ENCODE assay signal across 8 cellular contexts in genomic region chr9:4640027-4640426, GRCh38. TPM values are rescaled to one million over a fixed set of nuclear protein-coding genes. Genes with fewer than 3 reads are reported as not detected.
DNase-seq lines count a peak whose midpoint lies in the region; ATAC-seq, FAIRE-seq and TF ChIP-seq lines count a peak whose summit lies in the region.

No MANE protein-coding gene starts in this region.

- no peak overlapping the region for H3K27ac Mint-ChIP-seq in activated CD4-positive, alpha-beta T cell treated with anti-CD3 and anti-CD28 coated beads for 36 hours

- TF ChIP-seq CTCF in kidney (IDR thresholded peaks at IDR 0.05; ENCODE audit: borderline replicate concordance, extremely low read depth, insufficient read depth) (peak; percentile 35), pancreas (IDR thresholded peaks at IDR 0.05) (no peak)

- H3K4me3 ChIP-seq in kidney (ENCODE audit: low read length in 2 of 2) = no peak overlapping the region
- H3K4me3 ChIP-seq in pancreas = no peak overlapping the region

- peaks cover 5% of the 10 kb centered on the region for H3K4me1 Mint-ChIP-seq in activated CD4-positive, alpha-beta T cell treated with anti-CD3 and anti-CD28 coated beads for 36 hours

- no peaks in the 10 kb centered on the region for H3K27me3 ChIP-seq in pancreas

- no peaks in the 10 kb centered on the region for H3K36me3 Mint-ChIP-seq in activated CD4-positive, alpha-beta T cell treated with anti-CD3 and anti-CD28 coated beads for 36 hours (ENCODE audit: low read depth)

- no peaks in the 10 kb centered on the region for H3K27me3 Mint-ChIP-seq in activated CD4-positive, alpha-beta T cell treated with anti-CD3 and anti-CD28 coated beads for 36 hours

- ATAC-seq in activated CD4-positive, alpha-beta T cell treated with anti-CD3 and anti-CD28 coated beads for 36 hours = no peak
- ATAC-seq in HG02798 (IDR thresholded peaks at IDR 0.05; ENCODE audit: poor library complexity, unreplicated experiment) (no peak), pancreas (no peak)

- H3K27ac ChIP-seq in kidney (ENCODE audit: low read depth in 2 of 2, low read length in 2 of 2) = no peak overlapping the region
- H3K27ac ChIP-seq in pancreas = no peak overlapping the region

- H3K9me3 Mint-ChIP-seq in activated CD4-positive, alpha-beta T cell treated with anti-CD3 and anti-CD28 coated beads for 36 hours (ENCODE audit: low read depth) = no peaks in the 10 kb centered on the region

- DNase-seq in activated CD4-positive, alpha-beta T cell treated with anti-CD3 and anti-CD28 coated beads for 36 hours = peak; percentile 64
- DNase-seq in activated CD4-positive, alpha-beta T cell treated with anti-CD3 and anti-CD28 coated beads for 1 hour = no peak
- peak; percentile 15 for DNase-seq in NCI-H2107 treated with DMSO at 0.1 percent for 48 hours (lab: John Stamatoyannopoulos, UW; ENCODE audit: unreplicated experiment)
- peak; percentile 69 for DNase-seq in activated effector memory CD4-positive, alpha-beta T cell treated with anti-CD3 and anti-CD28 coated beads, Interleukin-2, amount 50 U/mL, for 16 hours
- no peak for DNase-seq in kidney
- DNase-seq in pancreas = no peak
- DNase-seq in hippocampal formation (lab: John Stamatoyannopoulos, UW) = no peak

- H3K9me3 ChIP-seq in kidney (ENCODE audit: control insufficient read depth in 1 of 2, low read length in 2 of 2) = no peaks in the 10 kb centered on the region
- no peaks in the 10 kb centered on the region for H3K9me3 ChIP-seq in pancreas

- FAIRE-seq in kidney (lab: Jason Lieb, UNC) = no peak
- no peak for FAIRE-seq in pancreas (lab: Jason Lieb, UNC)

- no peak overlapping the region for H3K9ac ChIP-seq in kidney (ENCODE audit: low read length in 2 of 2)

- no peak overlapping the region for H3K4me3 Mint-ChIP-seq in activated CD4-positive, alpha-beta T cell treated with anti-CD3 and anti-CD28 coated beads for 36 hours

- 82 to 88% methylated on average over 2 of the region's 2 CpGs for WGBS in pancreas, 2 donors

- intact Hi-C loops in activated CD4-positive, alpha-beta T cell treated with anti-CD3 and anti-CD28 coated beads for 36 hours (cut with DNase I, micrococcal nuclease) = loop anchor here (1.0 to 5.0 kb wide), 3 partner anchors 257 to 325 kb away; no protein-coding TSS in a partner anchor
- intact Hi-C loops in kidney (cut with DNase I) (no loop called here), pancreas (cut with DNase I) (no loop called here)

- CTCF ChIA-PET in activated CD4-positive, alpha-beta T cell treated with anti-CD3 and anti-CD28 coated beads for 36 hours (lab: Charles Lee) = interaction anchor here (0.7 to 2.4 kb wide), 11 partner anchors 11 to 324 kb away, joined by 3 to 12 read pairs (median 4); no protein-coding TSS in a partner anchor

- POLR2A ChIA-PET in activated CD4-positive, alpha-beta T cell treated with anti-CD3 and anti-CD28 coated beads for 36 hours (lab: Charles Lee) = no interaction called here

- H3K4me1 ChIP-seq in kidney (ENCODE audit: control insufficient read depth in 1 of 2, insufficient read depth in 1 of 2, low read depth in 1 of 2, low read length in 2 of 2) (no peaks in the 10 kb centered on the region), pancreas (no peaks in the 10 kb centered on the region)

- no peaks in the 10 kb centered on the region for H3K36me3 ChIP-seq in kidney (ENCODE audit: control insufficient read depth in 1 of 2, insufficient read depth in 2 of 2, low read length in 2 of 2)
- H3K36me3 ChIP-seq in pancreas = no peaks in the 10 kb centered on the region

RNA-seq across cellular contexts. Expression of gene PLPP6, which starts 22.1 kb away (rescaled TPM):
- total RNA-seq in activated CD4-positive, alpha-beta T cell treated with anti-CD3 and anti-CD28 coated beads for 36 hours = 1 to 10 TPM; 4.3 to 5.0 TPM
- 9.0 TPM for total RNA-seq in kidney
- polyA plus RNA-seq in kidney (ENCODE audit: insufficient read depth, low read depth, low replicate concordance) = 6.7 TPM
- total RNA-seq in pancreas = 10 to 100 TPM in 1 of 6 donors, 1 to 10 TPM in 5; 6.5 to 11.5 (median 7.4) TPM
- 1 to 10 TPM; 4.8 to 6.9 TPM for polyA plus RNA-seq in pancreas

RNA-seq across cellular contexts. Expression of gene SPATA6L, which starts 26.3 kb away (rescaled TPM):
- under 1 TPM; 0.21 to 0.30 TPM for total RNA-seq in activated CD4-positive, alpha-beta T cell treated with anti-CD3 and anti-CD28 coated beads for 36 hours
- total RNA-seq in kidney (15.1 TPM), pancreas (10 to 100 TPM in 2 of 6 donors, 1 to 10 TPM in 4; 4.2 to 12.5 (median 8.3) TPM)
- polyA plus RNA-seq in kidney (ENCODE audit: insufficient read depth, low read depth, low replicate concordance) (1.5 TPM), pancreas (1 to 10 TPM; 7.3 to 7.4 TPM)

RNA-seq across cellular contexts. Expression of gene CDC37L1, which starts 39.3 kb away (rescaled TPM):
- 1 to 10 TPM; 8.0 to 9.8 TPM for total RNA-seq in activated CD4-positive, alpha-beta T cell treated with anti-CD3 and anti-CD28 coated beads for 36 hours
- total RNA-seq in kidney (24.7 TPM), pancreas (10 to 100 TPM in 5 of 6 donors, 1 to 10 TPM in 1; 8.3 to 13.4 (median 11.9) TPM)
- polyA plus RNA-seq in kidney (ENCODE audit: insufficient read depth, low read depth, low replicate concordance) (16.9 TPM), pancreas (1 to 10 TPM; 5.4 to 8.5 TPM)

Comparison
In these comparisons a context has a peak if more than half of its experiments do, and no peak if none do; other contexts are left out.
1. DNase-seq: peak in activated CD4-positive, alpha-beta T cell treated with anti-CD3 and anti-CD28 coated beads for 36 hours (single experiment), NCI-H2107 treated with DMSO at 0.1 percent for 48 hours (single experiment) and activated effector memory CD4-positive, alpha-beta T cell treated with anti-CD3 and anti-CD28 coated beads, Interleukin-2, amount 50 U/mL, for 16 hours (single experiment); none in activated CD4-positive, alpha-beta T cell treated with anti-CD3 and anti-CD28 coated beads for 1 hour (single experiment), kidney (single experiment), pancreas (0 of 6) and hippocampal formation (0 of 2).
2. intact Hi-C loops: an anchor here in activated CD4-positive, alpha-beta T cell treated with anti-CD3 and anti-CD28 coated beads for 36 hours (1.0 to 5.0 kb wide); none called in kidney and pancreas.